In the genomic region with DNA sequence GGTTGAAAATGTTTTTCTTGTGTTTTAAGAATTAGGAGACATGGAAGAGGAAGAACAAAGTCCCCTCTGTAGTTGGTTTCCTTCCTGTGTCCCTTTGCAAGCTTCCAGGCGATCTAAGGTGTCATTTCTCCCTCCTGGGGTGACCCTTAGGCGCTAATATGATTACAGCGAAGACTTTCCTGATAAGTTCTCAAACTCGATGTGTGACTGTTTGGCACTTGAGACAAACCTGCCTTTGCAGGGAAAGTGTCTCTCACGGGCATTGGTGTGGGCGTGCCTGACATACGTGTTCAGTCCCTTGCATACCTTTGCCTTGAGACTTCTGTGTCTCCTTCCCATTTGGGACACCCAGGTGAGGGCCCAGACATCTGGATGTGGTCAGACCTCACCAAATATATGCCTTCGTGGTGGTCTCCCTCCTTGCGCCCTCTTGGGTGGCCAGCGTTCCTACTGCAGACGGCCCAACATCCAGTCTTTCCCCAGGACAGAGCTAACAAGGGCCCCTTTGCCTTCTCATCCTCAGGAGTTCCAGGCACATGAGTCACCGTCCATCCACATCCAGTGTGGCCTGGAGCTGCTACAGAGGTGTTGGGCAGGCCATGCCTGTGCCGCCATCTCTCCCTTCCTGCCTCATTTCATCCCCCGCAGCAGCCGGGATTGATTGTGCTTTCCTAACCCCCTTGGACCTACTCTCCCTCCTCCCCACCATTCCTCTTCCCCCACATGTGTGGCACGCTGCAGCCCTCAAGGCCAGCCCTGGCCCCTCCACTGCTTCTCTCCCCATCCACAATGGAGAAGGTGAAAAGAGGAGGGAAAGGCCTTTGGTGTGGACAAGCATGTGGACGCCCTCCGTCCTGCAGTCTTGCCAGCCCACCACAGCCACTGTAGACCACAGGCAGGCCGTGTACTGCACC, we compare ENCODE assay signal across 17 cellular contexts.
DNase-seq lines count a peak whose midpoint lies in the region; FAIRE-seq lines count a peak whose summit lies in the region.
"Had no signal": no experiment of that assay in that cellular context is flagged by ENCODE, and none has a peak within 500 bp of the region (broad histone marks: within the 10 kb centered on the region; RNA-seq: fewer than 3 reads in every experiment).

No MANE protein-coding gene starts in this region.

- DNase-seq in AG08396 (ENCODE audit: low spot score) (peak; percentile 85), HTR-8/SVneo (ENCODE audit: insufficient read length, low spot score) (peak; percentile 82), astrocyte of the hippocampus (ENCODE audit: low read depth, low spot score) (peak; percentile 78), kidney tubule cell (ENCODE audit: low spot score) (peak; percentile 73), retina (no peak), SHP77 (lab: John Stamatoyannopoulos, UW) (no peak), AML-193 (lab: John Stamatoyannopoulos, UW) (no peak)
- no peak for DNase-seq in effector CD4-positive, alpha-beta T cell
- DNase-seq: activated CD4-positive, alpha-beta T cell treated with anti-CD3 and anti-CD28 coated beads, Interleukin-2, amount 50 U/mL, for 1 hour; caudate nucleus; esophagus squamous epithelium; GDM1; NCI-H2081 treated with DMSO at 0.1 percent for 48 hours; NK-92 treated with Interleukin-12 subunit alpha and Interleukin-12 subunit beta, amount 100 ng/mL, for 24 hours; stimulated activated CD4-positive, alpha-beta T cell treated with anti-CD3 and anti-CD28 coated beads, Interleukin-4, amount 100 ng/mL, for 1 hour; stimulated activated naive CD4-positive, alpha-beta T cell; T-helper 1 cell had no signal

- FAIRE-seq in HTR-8/SVneo (lab: Jason Lieb, UNC), result peak; percentile 82

Comparison
In these comparisons a context has a peak if more than half of its experiments do, and no peak if none do; other contexts are left out.
1. DNase-seq: peak in AG08396 (single experiment), HTR-8/SVneo (single experiment), astrocyte of the hippocampus (single experiment) and kidney tubule cell (single experiment); none in retina (single experiment), effector CD4-positive, alpha-beta T cell (single experiment), SHP77 (0 of 2) and AML-193 (0 of 2).